8 cellular contexts compared by ENCODE assay signal in the genomic region with DNA sequence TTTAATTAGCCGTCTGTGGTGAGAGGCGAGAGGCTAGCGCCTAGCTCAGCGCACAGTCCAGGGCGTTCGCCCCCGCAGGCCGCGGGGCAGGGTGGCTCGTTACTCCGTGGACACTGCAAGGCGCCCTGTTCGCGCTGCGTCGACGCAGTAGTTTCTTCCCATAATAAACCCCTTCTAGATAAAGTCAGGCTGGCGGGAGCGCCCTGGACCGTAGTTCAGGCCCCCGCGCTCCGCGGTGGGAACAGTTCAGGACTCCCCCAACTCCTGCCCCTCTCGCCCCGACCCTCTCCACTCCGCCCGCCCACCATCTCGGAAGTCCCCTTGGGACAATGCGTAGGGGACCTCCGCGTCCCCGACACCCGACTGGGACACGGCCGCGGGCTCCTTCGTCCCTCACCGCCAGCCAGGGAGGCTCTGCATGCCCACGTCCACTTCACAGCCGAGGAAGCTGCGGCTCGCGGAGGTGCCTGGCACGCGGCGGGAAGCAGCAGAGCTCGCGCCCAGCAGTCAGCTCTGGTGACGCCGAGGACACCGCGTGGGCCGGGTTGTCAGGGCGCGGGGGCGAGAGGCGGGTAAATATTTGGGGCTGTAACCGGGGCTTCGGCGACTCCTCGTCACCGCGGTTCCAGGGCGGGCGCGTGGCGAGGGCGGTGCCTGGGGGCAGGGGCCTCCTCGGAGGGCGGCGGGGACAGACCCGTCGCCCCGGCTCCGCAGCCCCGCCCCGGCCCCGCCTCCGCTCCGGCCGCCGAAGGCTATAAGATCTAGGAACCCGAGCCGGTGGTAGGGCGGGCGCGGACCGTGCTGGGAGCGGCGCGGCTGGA. TPM values are rescaled to one million over a fixed set of nuclear protein-coding genes. Genes with fewer than 3 reads are reported as not detected.
DNase-seq lines count a peak whose midpoint lies in the region; ATAC-seq and TF ChIP-seq lines count a peak whose summit lies in the region.

Gene RGCC (plus strand): TSS at position 783 of the 821 bp plus-strand sequence. CDS start 158 bp downstream, outside the sequence.

- H3K27me3 ChIP-seq in NT2/D1 (ENCODE audit: insufficient read depth, insufficient read length), result peaks cover 55% of the 10 kb centered on the region

- H3K4me1 ChIP-seq in NT2/D1 (ENCODE audit: insufficient read depth, insufficient read length), result peaks cover 2% of the 10 kb centered on the region

- peak; percentile 39 for DNase-seq in NCI-H1092 treated with DMSO at 0.1 percent for 48 hours (lab: John Stamatoyannopoulos, UW)
- DNase-seq in NCI-H1092 (lab: John Stamatoyannopoulos, UW), result no peak
- DNase-seq in NT2/D1 (ENCODE audit: low read depth, low spot score), result no peak
- peak; percentile 87 for DNase-seq in activated T-helper 1 cell treated with anti-CD3 and anti-CD28 coated beads, Interleukin-12 subunit alpha, Interleukin-12 subunit beta, Interleukin-2, Interleukin-4 antibody, amounts not matched to agents 30 ng/mL and 10 ng/mL and 1 ng/mL, durations not matched to agents 14 hours and 24 hours and 36 hours (ENCODE audit: low spot score)
- peak; percentile 55 for DNase-seq in fibroblast of pulmonary artery (ENCODE audit: low read depth)
- DNase-seq in stimulated activated naive CD4-positive, alpha-beta T cell treated with Interleukin-2 at 50 U/mL for 16 hours (lab: John Stamatoyannopoulos, UW), result peak; percentile 96

- intact Hi-C loops in activated T-helper 1 cell treated with anti-CD3 and anti-CD28 coated beads, Interleukin-12 subunit alpha, Interleukin-12 subunit beta, Interleukin-2, Interleukin-4 antibody, amounts not matched to agents 30 ng/mL and 10 ng/mL and 1 ng/mL, durations not matched to agents 14 hours and 24 hours and 36 hours (cut with micrococcal nuclease), result loop anchor here (1.0 to 10.0 kb wide), 10 partner anchors 8 to 818 kb away; partner anchors contain the start of genes AKAP11, KBTBD6 and NAA16

- H3K9me3 ChIP-seq in NT2/D1 (ENCODE audit: insufficient read depth, low read length), result no peaks in the 10 kb centered on the region

- H3K4me3 ChIP-seq in NT2/D1 (ENCODE audit: insufficient read length, low read depth) (peak within 1 kb of the TSS; percentile 39), fibroblast of pulmonary artery (replicated peaks; ENCODE audit: low read depth, low read length) (peak within 1 kb of the TSS; percentile 63)

- TF ChIP-seq CTCF in fibroblast of pulmonary artery (IDR thresholded peaks at IDR 0.05; ENCODE audit: low read length, missing control alignments), result no peak
- TF ChIP-seq CTCF in nephron (IDR thresholded peaks at IDR 0.05; ENCODE audit: unreplicated experiment in 3 of 3), result no peak

- peaks cover 44% of the 10 kb centered on the region for H3K4me1 Mint-ChIP-seq in activated T-helper 1 cell treated with anti-CD3 and anti-CD28 coated beads, Interleukin-12 subunit alpha, Interleukin-12 subunit beta, Interleukin-2, Interleukin-4 antibody, amounts not matched to agents 30 ng/mL and 10 ng/mL and 1 ng/mL, durations not matched to agents 14 hours and 24 hours and 36 hours (ENCODE audit: low read depth)
- H3K4me1 Mint-ChIP-seq in nephron, result peaks cover 16% of the 10 kb centered on the region

- peak within 1 kb of the TSS; percentile 96 for H3K27ac Mint-ChIP-seq in activated T-helper 1 cell treated with anti-CD3 and anti-CD28 coated beads, Interleukin-12 subunit alpha, Interleukin-12 subunit beta, Interleukin-2, Interleukin-4 antibody, amounts not matched to agents 30 ng/mL and 10 ng/mL and 1 ng/mL, durations not matched to agents 14 hours and 24 hours and 36 hours
- H3K27ac Mint-ChIP-seq in nephron, result no peak within 1 kb of the TSS

- peaks cover 25% of the 10 kb centered on the region for H3K36me3 Mint-ChIP-seq in activated T-helper 1 cell treated with anti-CD3 and anti-CD28 coated beads, Interleukin-12 subunit alpha, Interleukin-12 subunit beta, Interleukin-2, Interleukin-4 antibody, amounts not matched to agents 30 ng/mL and 10 ng/mL and 1 ng/mL, durations not matched to agents 14 hours and 24 hours and 36 hours (ENCODE audit: low read depth)
- H3K36me3 Mint-ChIP-seq in nephron (ENCODE audit: low read depth), result no peaks in the 10 kb centered on the region

- peak within 1 kb of the TSS; percentile 95 for H3K4me3 Mint-ChIP-seq in activated T-helper 1 cell treated with anti-CD3 and anti-CD28 coated beads, Interleukin-12 subunit alpha, Interleukin-12 subunit beta, Interleukin-2, Interleukin-4 antibody, amounts not matched to agents 30 ng/mL and 10 ng/mL and 1 ng/mL, durations not matched to agents 14 hours and 24 hours and 36 hours
- H3K4me3 Mint-ChIP-seq in nephron, result peak within 1 kb of the TSS; percentile 76 to 87 (median 85)

- peaks cover 22% of the 10 kb centered on the region for H3K27me3 Mint-ChIP-seq in activated T-helper 1 cell treated with anti-CD3 and anti-CD28 coated beads, Interleukin-12 subunit alpha, Interleukin-12 subunit beta, Interleukin-2, Interleukin-4 antibody, amounts not matched to agents 30 ng/mL and 10 ng/mL and 1 ng/mL, durations not matched to agents 14 hours and 24 hours and 36 hours (ENCODE audit: insufficient read depth)
- peaks cover 72% of the 10 kb centered on the region for H3K27me3 Mint-ChIP-seq in nephron (ENCODE audit: low read depth)

- ATAC-seq in HG02763 (IDR thresholded peaks at IDR 0.05; ENCODE audit: unreplicated experiment), result peak; percentile 63

- peak within 1 kb of the TSS; percentile 61 for H3K9ac ChIP-seq in NT2/D1 (ENCODE audit: insufficient read length, low read depth)

- H3K36me3 ChIP-seq in NT2/D1 (ENCODE audit: insufficient read depth, insufficient read length, low read length), result no peaks in the 10 kb centered on the region

- no peaks in the 10 kb centered on the region for H3K9me3 Mint-ChIP-seq in activated T-helper 1 cell treated with anti-CD3 and anti-CD28 coated beads, Interleukin-12 subunit alpha, Interleukin-12 subunit beta, Interleukin-2, Interleukin-4 antibody, amounts not matched to agents 30 ng/mL and 10 ng/mL and 1 ng/mL, durations not matched to agents 14 hours and 24 hours and 36 hours
- H3K9me3 Mint-ChIP-seq in nephron, result peaks cover 5% of the 10 kb centered on the region

RNA-seq across cellular contexts. Expression of gene RGCC, which starts in this region (rescaled TPM):
- 135 and 139 TPM in 2 replicates for total RNA-seq in activated T-helper 1 cell treated with anti-CD3 and anti-CD28 coated beads, Interleukin-12 subunit alpha, Interleukin-12 subunit beta, Interleukin-2, Interleukin-4 antibody, amounts not matched to agents 30 ng/mL and 10 ng/mL and 1 ng/mL, durations not matched to agents 14 hours and 24 hours and 36 hours

Comparison
In these comparisons a context has a peak if more than half of its experiments do, and no peak if none do; other contexts are left out.
1. DNase-seq: peak in NCI-H1092 treated with DMSO at 0.1 percent for 48 hours (single experiment), activated T-helper 1 cell treated with anti-CD3 and anti-CD28 coated beads, Interleukin-12 subunit alpha, Interleukin-12 subunit beta, Interleukin-2, Interleukin-4 antibody, amounts not matched to agents 30 ng/mL and 10 ng/mL and 1 ng/mL, durations not matched to agents 14 hours and 24 hours and 36 hours (single experiment), fibroblast of pulmonary artery (single experiment) and stimulated activated naive CD4-positive, alpha-beta T cell treated with Interleukin-2 at 50 U/mL for 16 hours (single experiment); none in NCI-H1092 (single experiment) and NT2/D1 (single experiment).